13 cellular contexts compared by ENCODE assay signal in the genomic region with DNA sequence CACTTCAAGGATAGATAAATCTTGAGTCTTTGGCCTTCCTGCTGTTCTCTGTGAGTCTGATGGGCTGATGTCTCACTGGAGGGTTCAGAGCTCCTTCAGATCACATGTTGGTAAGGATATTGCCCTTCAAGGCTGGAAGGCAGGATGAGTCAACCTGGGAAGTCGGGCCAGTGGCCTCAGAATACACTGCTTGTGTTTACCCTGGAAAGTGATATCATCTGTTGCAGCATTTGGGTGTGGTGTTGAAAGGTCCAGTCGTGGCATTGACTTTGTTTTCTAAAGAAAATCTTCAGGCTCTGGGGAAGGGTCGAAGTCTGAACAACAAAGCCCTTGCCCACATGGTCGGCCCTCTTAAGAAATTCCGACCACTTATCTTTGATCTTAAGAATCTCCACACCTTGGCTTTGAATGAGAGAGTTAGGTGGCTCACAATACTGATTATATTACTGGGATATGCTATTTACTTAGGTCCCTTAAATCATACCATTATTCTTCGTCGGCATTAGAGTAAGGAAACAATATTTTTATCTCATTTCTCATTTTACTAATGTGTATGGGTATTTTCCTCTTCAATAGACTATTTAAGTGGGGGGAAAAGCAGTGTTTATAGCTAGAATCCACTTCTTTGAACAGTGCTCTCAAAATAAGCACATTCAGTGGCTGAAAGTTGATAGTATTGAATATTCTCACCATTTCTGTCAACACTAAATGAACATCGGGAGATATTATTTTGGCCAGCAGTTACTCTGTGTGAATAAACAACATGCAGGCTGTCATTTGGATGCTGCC.
A peak's percentile ranks its signal among the peaks of the same experiment; 100 is the strongest.
DNase-seq lines count a peak whose midpoint lies in the region; ATAC-seq, FAIRE-seq and TF ChIP-seq lines count a peak whose summit lies in the region.
"Had no signal": no experiment of that assay in that cellular context is flagged by ENCODE, and none has a peak within 500 bp of the region (broad histone marks: within the 10 kb centered on the region; RNA-seq: fewer than 3 reads in every experiment).

No MANE protein-coding gene starts in this region.

- no peaks in the 10 kb centered on the region for H3K9me3 ChIP-seq in HCT116 (ENCODE audit: control insufficient read depth in 1 of 2, insufficient read depth in 1 of 2, low read depth in 1 of 2, low read length in 2 of 2)
- H3K9me3 ChIP-seq in adipocyte (ENCODE audit: control insufficient read depth, low read length), result peaks cover 3% of the 10 kb centered on the region
- H3K9me3 ChIP-seq in hepatocyte (ENCODE audit: low read depth), result no peaks in the 10 kb centered on the region
- H3K9me3 ChIP-seq in thoracic aorta, result no peaks in the 10 kb centered on the region

- no peak for FAIRE-seq in GM12892 (lab: Jason Lieb, UNC)

- H2AFZ ChIP-seq in HCT116 (ENCODE audit: low read depth, low read length, poor library complexity, severe bottlenecking) (no peak overlapping the region), hepatocyte (no peak overlapping the region)

- no TSS peak for BruUV-seq in HCT116 (replicated peaks; lab: Mats Ljungman, UMichigan)

- TF ChIP-seq POLR2A in HCT116 (IDR thresholded peaks at IDR 0.05; ENCODE audit: borderline replicate concordance, extremely low read depth, insufficient read depth, insufficient read length) (no peak), GM12892 (IDR thresholded peaks at IDR 0.05; ENCODE audit: low read depth, low read length) (no peak)

- TF ChIP-seq RAD21 in HCT116 (IDR thresholded peaks at IDR 0.05; ENCODE audit: low read depth), result no peak

- no peak overlapping the region for H3K4me3 ChIP-seq in HCT116 (replicated peaks in 1 of 2; ENCODE audit: low read depth in 1 of 2, low read length in 2 of 2)
- H3K4me3 ChIP-seq in adipocyte (ENCODE audit: low read length), result peak overlapping the region; percentile 6
- H3K4me3 ChIP-seq in hepatocyte, result no peak overlapping the region
- no peak overlapping the region for H3K4me3 ChIP-seq in thoracic aorta

- peaks cover 19% of the 10 kb centered on the region; the same call in 1 of the 2 replicates for H3K27me3 ChIP-seq in HCT116 (ENCODE audit: insufficient read depth, low read length)
- H3K27me3 ChIP-seq in adipocyte (replicated peaks; ENCODE audit: control insufficient read depth, insufficient read depth, low read length), result no peaks in the 10 kb centered on the region
- H3K27me3 ChIP-seq in hepatocyte, result no peaks in the 10 kb centered on the region
- no peaks in the 10 kb centered on the region for H3K27me3 ChIP-seq in thoracic aorta (replicated peaks; ENCODE audit: insufficient read depth)

- H3K27ac ChIP-seq in HCT116 (ENCODE audit: low read depth, low read length) (no peak overlapping the region), hepatocyte (peak overlapping the region; percentile 33), thoracic aorta (no peak overlapping the region)

- TF ChIP-seq CTCF in HCT116 (IDR thresholded peaks at IDR 0.05 in 2 of 3, conservative IDR thresholded peaks at IDR 0.05 in 1 of 3; ENCODE audit: borderline replicate concordance in 1 of 3, insufficient read depth in 1 of 3, low read depth in 2 of 3, low read length in 2 of 3) (no peak), hepatocyte (IDR thresholded peaks at IDR 0.05; ENCODE audit: poor library complexity) (no peak), thoracic aorta (IDR thresholded peaks at IDR 0.05) (no peak)

- DNase-seq in HCT116 (ENCODE audit: low read depth, low spot score) (peak; percentile 3), adipocyte (ENCODE audit: low read depth) (peak; percentile 93), hepatocyte (ENCODE audit: low spot score) (peak; percentile 84), thoracic aorta (ENCODE audit: low spot score) (peak; percentile 11), GM12892 (ENCODE audit: insufficient read length) (no peak)
- DNase-seq in activated CD4-positive, alpha-beta memory T cell treated with anti-CD3 and anti-CD28 coated beads for 36 hours, result no peak
- no peak for DNase-seq in activated CD8-positive, alpha-beta T cell treated with anti-CD3 and anti-CD28 coated beads, Interleukin-2, amount 10 ng/mL, durations not matched to agents 7 days and 5 days
- DNase-seq: activated gamma-delta T cell treated with Interleukin-2 at 50 U/mL for 16 hours; MV-4-11; stimulated activated naive CD8-positive, alpha-beta T cell treated with anti-CD3 and anti-CD28 coated beads, Interleukin-15, amount 100 ng/mL, for 72 hours; T-helper 17 cell had no signal

- CTCF ChIA-PET in HCT116 (lab: Charles Lee), result no interaction called here
- CTCF ChIA-PET in activated CD4-positive, alpha-beta memory T cell treated with anti-CD3 and anti-CD28 coated beads for 36 hours (lab: Charles Lee), result no interaction called here
- CTCF ChIA-PET in activated CD8-positive, alpha-beta T cell treated with anti-CD3 and anti-CD28 coated beads, Interleukin-2, amount 10 ng/mL, durations not matched to agents 7 days and 5 days (lab: Charles Lee), result no interaction called here

- H3K27me3 Mint-ChIP-seq in activated CD4-positive, alpha-beta memory T cell treated with anti-CD3 and anti-CD28 coated beads for 36 hours, result peaks cover 2% of the 10 kb centered on the region
- H3K27me3 Mint-ChIP-seq in activated CD8-positive, alpha-beta T cell treated with anti-CD3 and anti-CD28 coated beads, Interleukin-2, amount 10 ng/mL, durations not matched to agents 7 days and 5 days (ENCODE audit: low read depth), result peaks cover 3% of the 10 kb centered on the region
- H3K27me3 Mint-ChIP-seq in activated T-helper 17 cell treated with anti-CD3 and anti-CD28 coated beads, Interleukin-2, amount 50 U/mL, for 72 hours, result peaks cover 16% of the 10 kb centered on the region

- ATAC-seq in HCT116 (0 out of 2 replicates have a peak, but pooled peaks have one; percentile 34), thoracic aorta (ENCODE audit: insufficient number of reproducible peaks, low FRiP score, low read depth) (no peak)
- no peak for ATAC-seq in activated CD8-positive, alpha-beta T cell treated with anti-CD3 and anti-CD28 coated beads, Interleukin-2, amount 10 ng/mL, durations not matched to agents 7 days and 5 days
- no peak for ATAC-seq in activated T-helper 17 cell treated with anti-CD3 and anti-CD28 coated beads, Interleukin-2, amount 50 U/mL, for 72 hours (replicated peaks)
- ATAC-seq: stimulated activated naive CD8-positive, alpha-beta T cell treated with anti-CD3 and anti-CD28 coated beads, Interleukin-15, amount 100 ng/mL, for 72 hours; T-helper 17 cell had no signal

- peak overlapping the region; percentile 31 for H3K4me2 ChIP-seq in HCT116 (ENCODE audit: low read length)
- H3K4me2 ChIP-seq in hepatocyte, result no peak overlapping the region

- no peak overlapping the region for H3K27ac Mint-ChIP-seq in activated CD4-positive, alpha-beta memory T cell treated with anti-CD3 and anti-CD28 coated beads for 36 hours
- no peak overlapping the region for H3K27ac Mint-ChIP-seq in activated CD8-positive, alpha-beta T cell treated with anti-CD3 and anti-CD28 coated beads, Interleukin-2, amount 10 ng/mL, durations not matched to agents 7 days and 5 days
- H3K27ac Mint-ChIP-seq in activated T-helper 17 cell treated with anti-CD3 and anti-CD28 coated beads, Interleukin-2, amount 50 U/mL, for 72 hours, result no peak overlapping the region
- H3K27ac Mint-ChIP-seq: progenitor cell of endocrine pancreas; stimulated activated naive CD8-positive, alpha-beta T cell treated with anti-CD3 and anti-CD28 coated beads, Interleukin-15, amount 100 ng/mL, for 72 hours; T-helper 17 cell had no signal

- H3K9ac ChIP-seq in HCT116 (ENCODE audit: low read length) (no peak overlapping the region), adipocyte (ENCODE audit: low read length) (peak overlapping the region; percentile 44)

- H3K9me2 ChIP-seq in HCT116 (ENCODE audit: insufficient read depth) (no peaks in the 10 kb centered on the region), hepatocyte (replicated peaks; ENCODE audit: insufficient read depth) (no peaks in the 10 kb centered on the region)

- H4K20me1 ChIP-seq in HCT116 (ENCODE audit: insufficient read depth), result no peaks in the 10 kb centered on the region
- no peaks in the 10 kb centered on the region for H4K20me1 ChIP-seq in hepatocyte (ENCODE audit: insufficient read depth, poor library complexity, severe bottlenecking)

- no peaks in the 10 kb centered on the region for H3K4me1 Mint-ChIP-seq in activated CD4-positive, alpha-beta memory T cell treated with anti-CD3 and anti-CD28 coated beads for 36 hours (ENCODE audit: low read depth)
- no peaks in the 10 kb centered on the region for H3K4me1 Mint-ChIP-seq in activated CD8-positive, alpha-beta T cell treated with anti-CD3 and anti-CD28 coated beads, Interleukin-2, amount 10 ng/mL, durations not matched to agents 7 days and 5 days (ENCODE audit: low read depth)
- no peaks in the 10 kb centered on the region for H3K4me1 Mint-ChIP-seq in activated T-helper 17 cell treated with anti-CD3 and anti-CD28 coated beads, Interleukin-2, amount 50 U/mL, for 72 hours
- H3K4me1 Mint-ChIP-seq: stimulated activated naive CD8-positive, alpha-beta T cell treated with anti-CD3 and anti-CD28 coated beads, Interleukin-15, amount 100 ng/mL, for 72 hours had no signal

- no peaks in the 10 kb centered on the region for H3K9me3 Mint-ChIP-seq in activated CD4-positive, alpha-beta memory T cell treated with anti-CD3 and anti-CD28 coated beads for 36 hours
- H3K9me3 Mint-ChIP-seq in activated CD8-positive, alpha-beta T cell treated with anti-CD3 and anti-CD28 coated beads, Interleukin-2, amount 10 ng/mL, durations not matched to agents 7 days and 5 days (ENCODE audit: insufficient read depth), result no peaks in the 10 kb centered on the region
- H3K9me3 Mint-ChIP-seq in activated T-helper 17 cell treated with anti-CD3 and anti-CD28 coated beads, Interleukin-2, amount 50 U/mL, for 72 hours, result no peaks in the 10 kb centered on the region

- intact Hi-C loops in HCT116 (cut with micrococcal nuclease), result no loop called here
- intact Hi-C loops in activated CD4-positive, alpha-beta memory T cell treated with anti-CD3 and anti-CD28 coated beads for 36 hours (cut with micrococcal nuclease), result no loop called here

- H3K36me3 ChIP-seq in HCT116 (ENCODE audit: control insufficient read depth in 1 of 2, insufficient read depth in 2 of 2, low read length in 2 of 2) (no peaks in the 10 kb centered on the region), adipocyte (ENCODE audit: control insufficient read depth, insufficient read depth, low read length, severe bottlenecking) (no peaks in the 10 kb centered on the region), hepatocyte (replicated peaks; ENCODE audit: insufficient read depth, low read depth) (no peaks in the 10 kb centered on the region), thoracic aorta (no peaks in the 10 kb centered on the region)

- H3K36me3 Mint-ChIP-seq in activated CD4-positive, alpha-beta memory T cell treated with anti-CD3 and anti-CD28 coated beads for 36 hours, result no peaks in the 10 kb centered on the region
- H3K36me3 Mint-ChIP-seq in activated CD8-positive, alpha-beta T cell treated with anti-CD3 and anti-CD28 coated beads, Interleukin-2, amount 10 ng/mL, durations not matched to agents 7 days and 5 days (ENCODE audit: low read depth), result no peaks in the 10 kb centered on the region
- no peaks in the 10 kb centered on the region for H3K36me3 Mint-ChIP-seq in activated T-helper 17 cell treated with anti-CD3 and anti-CD28 coated beads, Interleukin-2, amount 50 U/mL, for 72 hours (ENCODE audit: low read depth)

- H3K79me2 ChIP-seq in HCT116 (ENCODE audit: insufficient read depth, low read length) (no peaks in the 10 kb centered on the region), hepatocyte (no peaks in the 10 kb centered on the region)

- RAD21 ChIA-PET in HCT116 (lab: Charles Lee; ENCODE audit: low non-redundant PET in 1 of 2, low total read pairs in 2 of 2, uncharacterized antibody in 2 of 2, unreplicated experiment in 2 of 2), result no interaction called here

- POLR2A ChIA-PET in HCT116 (lab: Charles Lee), result no interaction called here
- POLR2A ChIA-PET in activated CD4-positive, alpha-beta memory T cell treated with anti-CD3 and anti-CD28 coated beads for 36 hours (lab: Charles Lee), result no interaction called here
- POLR2A ChIA-PET in activated CD8-positive, alpha-beta T cell treated with anti-CD3 and anti-CD28 coated beads, Interleukin-2, amount 10 ng/mL, durations not matched to agents 7 days and 5 days (lab: Charles Lee), result no interaction called here

- no peak overlapping the region for H3K4me3 Mint-ChIP-seq in activated CD4-positive, alpha-beta memory T cell treated with anti-CD3 and anti-CD28 coated beads for 36 hours
- H3K4me3 Mint-ChIP-seq in activated CD8-positive, alpha-beta T cell treated with anti-CD3 and anti-CD28 coated beads, Interleukin-2, amount 10 ng/mL, durations not matched to agents 7 days and 5 days, result no peak overlapping the region
- H3K4me3 Mint-ChIP-seq in activated T-helper 17 cell treated with anti-CD3 and anti-CD28 coated beads, Interleukin-2, amount 50 U/mL, for 72 hours, result no peak overlapping the region
- H3K4me3 Mint-ChIP-seq: stimulated activated naive CD8-positive, alpha-beta T cell treated with anti-CD3 and anti-CD28 coated beads, Interleukin-15, amount 100 ng/mL, for 72 hours; T-helper 17 cell had no signal

- H3K4me1 ChIP-seq in HCT116 (ENCODE audit: control insufficient read depth in 1 of 2, insufficient read depth in 2 of 2, low read length in 2 of 2) (peaks cover 2 to 7% of the 10 kb centered on the region in 2 experiments; a peak in 2 of 4 replicates), adipocyte (ENCODE audit: control insufficient read depth, insufficient read depth, low read length) (peaks cover 45% of the 10 kb centered on the region), hepatocyte (ENCODE audit: insufficient read depth) (peaks cover 4% of the 10 kb centered on the region), thoracic aorta (ENCODE audit: control insufficient read depth in 1 of 2, low read depth in 2 of 2) (peaks cover 0 to 13% of the 10 kb centered on the region in 2 donors)

- 63% methylated on average over 8 of the region's 8 CpGs for WGBS in hepatocyte (ENCODE audit: low lambda C conversion rate, missing lambda C conversion rate)

Comparison
In these comparisons a context has a peak if more than half of its experiments do, and no peak if none do; other contexts are left out.
1. DNase-seq: peak in HCT116 (single experiment), adipocyte (single experiment), hepatocyte (single experiment) and thoracic aorta (single experiment); none in activated CD4-positive, alpha-beta memory T cell treated with anti-CD3 and anti-CD28 coated beads for 36 hours (single experiment), GM12892 (single experiment) and activated CD8-positive, alpha-beta T cell treated with anti-CD3 and anti-CD28 coated beads, Interleukin-2, amount 10 ng/mL, durations not matched to agents 7 days and 5 days (single experiment).